Comparison of ENCODE assay signal across 26 cellular contexts in the genomic region with DNA sequence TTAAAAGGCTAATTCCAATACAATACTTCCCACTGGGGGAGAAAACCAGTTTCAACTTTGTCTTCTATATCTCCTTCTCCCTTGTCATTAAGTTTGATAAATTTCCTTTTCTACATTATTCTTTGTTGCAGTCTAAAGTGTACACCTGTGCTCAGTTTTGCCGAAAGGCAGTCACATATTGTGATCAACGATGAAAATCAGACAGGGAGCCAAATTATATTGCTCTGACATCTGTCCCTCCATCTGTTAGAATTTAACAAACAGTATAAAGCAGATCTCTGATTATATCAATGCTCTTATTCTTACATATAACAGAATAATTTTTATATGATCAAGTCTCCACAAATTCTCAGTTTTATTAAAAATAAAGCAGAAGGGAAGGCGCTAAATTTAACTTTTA.
"Had no signal": no experiment of that assay in that cellular context is flagged by ENCODE, and none has a peak within 500 bp of the region (broad histone marks: within the 10 kb centered on the region; RNA-seq: fewer than 3 reads in every experiment).

No MANE protein-coding gene starts in this region.

- DNase-seq: activated CD4-positive, alpha-beta T cell treated with anti-CD3 and anti-CD28 coated beads, Interleukin-2, amount 50 U/mL, for 1 hour; activated CD8-positive, alpha-beta T cell treated with anti-CD3 and anti-CD28 coated beads for 36 hours; activated naive CD8-positive, alpha-beta T cell treated with anti-CD3 and anti-CD28 coated beads, Interleukin-2, amount 50 U/mL, for 24 hours; activated T-cell treated with anti-CD3 and anti-CD28 coated beads, Interleukin-2, amount 50 U/mL, for 4 hours; amygdala; central memory CD4-positive, alpha-beta T cell; effector CD8-positive, alpha-beta T cell; esophagus squamous epithelium; foreskin melanocyte; left lung; lower lobe of right lung; mesenchymal stem cell; right lobe of liver; stimulated activated CD4-positive, alpha-beta T cell treated with anti-CD3 and anti-CD28 coated beads, Interleukin-2, amount 100 ng/mL, for 48 hours; stimulated activated naive CD4-positive, alpha-beta T cell treated with Interleukin-2 at 50 U/mL for 16 hours; T-helper 17 cell; T1000 had no signal

- H3K4me1 Mint-ChIP-seq: activated naive CD4-positive, alpha-beta T cell treated with anti-CD3 and anti-CD28 coated beads, Interleukin-2, amount 50 U/mL, for 24 hours; activated naive CD8-positive, alpha-beta T cell treated with anti-CD3 and anti-CD28 coated beads, Interleukin-2, amount 50 U/mL, for 24 hours; activated T-helper 17 cell treated with anti-CD3 and anti-CD28 coated beads, Interleukin-2, amount 50 U/mL, for 72 hours; T-helper 17 cell had no signal

- H3K36me3 Mint-ChIP-seq: activated naive CD4-positive, alpha-beta T cell treated with anti-CD3 and anti-CD28 coated beads, Interleukin-2, amount 50 U/mL, for 24 hours; natural killer cell treated with Interleukin-12 subunit alpha and Interleukin-12 subunit beta and Interleukin-15 and Interleukin-18, amount 100 ng/mL, for 72 hours; WTC11 had no signal

- H3K4me1 ChIP-seq: breast epithelium, esophagus squamous epithelium, left lung, lower lobe of right lung had no signal

- ATAC-seq: activated CD8-positive, alpha-beta T cell treated with anti-CD3 and anti-CD28 coated beads for 36 hours; activated naive CD8-positive, alpha-beta T cell treated with anti-CD3 and anti-CD28 coated beads, Interleukin-2, amount 50 U/mL, for 24 hours; activated T-cell treated with anti-CD3 and anti-CD28 coated beads, Interleukin-2, amount 50 U/mL, for 4 hours; activated T-helper 17 cell treated with anti-CD3 and anti-CD28 coated beads, Interleukin-2, amount 50 U/mL, for 72 hours; left lung; lower lobe of right lung; natural killer cell treated with Interleukin-12 subunit alpha and Interleukin-12 subunit beta and Interleukin-15 and Interleukin-18, amount 100 ng/mL, for 72 hours; right lobe of liver; T-helper 17 cell; WTC11 had no signal

- FAIRE-seq: colon, endometrium had no signal

- H3K4me3 ChIP-seq: breast epithelium, esophagus squamous epithelium, left lung, lower lobe of right lung, right lobe of liver had no signal

- H3K9me3 ChIP-seq: breast epithelium, esophagus squamous epithelium, left lung, lower lobe of right lung, right lobe of liver, tibial nerve had no signal

- H3K4me3 Mint-ChIP-seq: activated CD8-positive, alpha-beta T cell treated with anti-CD3 and anti-CD28 coated beads for 36 hours; activated naive CD4-positive, alpha-beta T cell treated with anti-CD3 and anti-CD28 coated beads, Interleukin-2, amount 50 U/mL, for 24 hours; activated naive CD8-positive, alpha-beta T cell treated with anti-CD3 and anti-CD28 coated beads, Interleukin-2, amount 50 U/mL, for 24 hours; activated T-cell treated with anti-CD3 and anti-CD28 coated beads, Interleukin-2, amount 50 U/mL, for 4 hours; activated T-helper 17 cell treated with anti-CD3 and anti-CD28 coated beads, Interleukin-2, amount 50 U/mL, for 72 hours; natural killer cell treated with Interleukin-12 subunit alpha and Interleukin-12 subunit beta and Interleukin-15 and Interleukin-18, amount 100 ng/mL, for 72 hours; T-helper 17 cell; WTC11 had no signal

- H3K36me3 ChIP-seq: breast epithelium, esophagus squamous epithelium, left lung, lower lobe of right lung, right lobe of liver, tibial nerve had no signal

- H3K9me3 Mint-ChIP-seq: activated CD8-positive, alpha-beta T cell treated with anti-CD3 and anti-CD28 coated beads for 36 hours; activated naive CD4-positive, alpha-beta T cell treated with anti-CD3 and anti-CD28 coated beads, Interleukin-2, amount 50 U/mL, for 24 hours; activated naive CD8-positive, alpha-beta T cell treated with anti-CD3 and anti-CD28 coated beads, Interleukin-2, amount 50 U/mL, for 24 hours; activated T-cell treated with anti-CD3 and anti-CD28 coated beads, Interleukin-2, amount 50 U/mL, for 4 hours; activated T-helper 17 cell treated with anti-CD3 and anti-CD28 coated beads, Interleukin-2, amount 50 U/mL, for 72 hours; natural killer cell treated with Interleukin-12 subunit alpha and Interleukin-12 subunit beta and Interleukin-15 and Interleukin-18, amount 100 ng/mL, for 72 hours; WTC11 had no signal

- H3K27ac ChIP-seq: breast epithelium, epithelial cell of prostate, esophagus squamous epithelium, left lung, lower lobe of right lung, right lobe of liver had no signal

- H3K27me3 ChIP-seq: breast epithelium, esophagus squamous epithelium, left lung, right lobe of liver, tibial nerve had no signal

- H3K27me3 Mint-ChIP-seq: activated CD8-positive, alpha-beta T cell treated with anti-CD3 and anti-CD28 coated beads for 36 hours; activated naive CD8-positive, alpha-beta T cell treated with anti-CD3 and anti-CD28 coated beads, Interleukin-2, amount 50 U/mL, for 24 hours; natural killer cell treated with Interleukin-12 subunit alpha and Interleukin-12 subunit beta and Interleukin-15 and Interleukin-18, amount 100 ng/mL, for 72 hours had no signal

- H3K27ac Mint-ChIP-seq: activated CD8-positive, alpha-beta T cell treated with anti-CD3 and anti-CD28 coated beads for 36 hours; activated naive CD4-positive, alpha-beta T cell treated with anti-CD3 and anti-CD28 coated beads, Interleukin-2, amount 50 U/mL, for 24 hours; activated naive CD8-positive, alpha-beta T cell treated with anti-CD3 and anti-CD28 coated beads, Interleukin-2, amount 50 U/mL, for 24 hours; activated T-helper 17 cell treated with anti-CD3 and anti-CD28 coated beads, Interleukin-2, amount 50 U/mL, for 72 hours; natural killer cell treated with Interleukin-12 subunit alpha and Interleukin-12 subunit beta and Interleukin-15 and Interleukin-18, amount 100 ng/mL, for 72 hours; T-helper 17 cell; WTC11 had no signal
